In the genomic region with DNA sequence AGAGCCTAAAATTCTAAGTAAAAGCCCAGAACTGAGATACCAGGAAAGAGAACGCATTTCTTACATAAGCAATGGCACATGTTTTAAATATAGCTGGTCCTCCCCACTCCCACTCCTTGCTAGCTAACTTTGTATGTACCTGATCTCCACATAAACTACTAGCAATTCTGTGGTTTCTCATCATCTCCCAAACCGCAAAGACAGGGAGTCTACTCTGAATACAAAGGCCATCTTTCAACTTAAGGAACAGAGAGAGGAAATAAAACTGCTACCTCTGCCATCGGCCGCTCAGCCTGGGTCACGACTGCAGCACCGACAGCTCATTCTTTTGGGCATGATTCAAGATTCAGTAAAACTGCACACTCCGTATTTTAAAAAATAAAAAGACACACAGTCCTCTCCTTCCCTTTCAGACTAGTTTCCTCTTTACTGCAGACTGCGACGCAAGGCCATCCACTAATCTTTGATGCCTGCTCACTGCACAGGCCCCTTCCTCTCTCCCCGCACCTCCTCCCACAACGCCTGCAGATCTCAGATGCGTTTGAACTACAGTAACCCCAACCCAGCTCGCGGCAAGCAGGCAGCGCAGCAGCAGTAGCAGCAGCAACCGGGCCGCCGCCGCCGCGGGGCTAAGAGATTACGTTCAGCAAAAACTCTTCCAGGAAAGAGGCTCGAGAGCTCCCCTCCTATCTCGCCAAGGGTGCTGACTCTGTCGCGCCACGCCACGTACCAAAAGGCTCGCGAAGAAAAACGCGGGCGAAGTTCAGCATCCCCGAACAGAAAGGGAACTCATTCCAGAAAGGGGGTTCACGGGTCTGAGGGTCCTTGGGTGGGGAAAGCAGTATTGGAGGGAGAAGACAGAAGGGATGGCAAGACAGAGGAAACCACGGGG, we compare ENCODE assay signal across 1 cellular context.
TF ChIP-seq lines count a peak whose summit lies in the region.

No MANE protein-coding gene starts in this region.

TF ChIP-seq in HepG2, 621 proteins besides CTCF, POLR2A, EP300 and RAD21 (continued from another document and continues in another):
- peak; percentile 42; the same call in 1 of the 2 replicates for TF ChIP-seq YEATS4 (CRISPR knock-in tag; IDR thresholded peaks at IDR 0.05; ENCODE audit: borderline replicate concordance)
- TF ChIP-seq MAX (IDR thresholded peaks at IDR 0.05) = peak; percentile 21
- peak; percentile 74 for TF ChIP-seq AGO1 (IDR thresholded peaks at IDR 0.05; ENCODE audit: low read depth, low read length, poor library complexity, severe bottlenecking)
- peak; percentile 65; the same call in 1 of the 2 replicates for TF ChIP-seq TARDBP (CRISPR knock-in tag; IDR thresholded peaks at IDR 0.05)
- TF ChIP-seq AGO2 (optimal IDR thresholded peaks at IDR 0.05; ENCODE audit: low read depth, low read length) = peak; percentile 33
- peak; percentile 73; the same call in 1 of the 2 replicates for TF ChIP-seq MYC (CRISPR knock-in tag; IDR thresholded peaks at IDR 0.05; ENCODE audit: borderline replicate concordance)
- TF ChIP-seq CREM (IDR thresholded peaks at IDR 0.05) = peak; percentile 22; the same call in 1 of the 2 replicates
- no peak for TF ChIP-seq CREM (CRISPR knock-in tag; IDR thresholded peaks at IDR 0.05)
- peak; percentile 55; the same call in 1 of the 2 replicates for TF ChIP-seq ZFP91 (CRISPR knock-in tag; IDR thresholded peaks at IDR 0.05; ENCODE audit: borderline replicate concordance)
- peak; percentile 25; the same call in 1 of the 2 replicates for TF ChIP-seq HNF1B (CRISPR knock-in tag; IDR thresholded peaks at IDR 0.05)
- peak; percentile 61; the same call in 1 of the 2 replicates for TF ChIP-seq ZNF709 (CRISPR knock-in tag; IDR thresholded peaks at IDR 0.05)
- no peak for TF ChIP-seq CBX5 (CRISPR knock-in tag; IDR thresholded peaks at IDR 0.05; ENCODE audit: borderline replicate concordance)
- peak; percentile 19; the same call in 1 of the 2 replicates for TF ChIP-seq ARNTL (CRISPR knock-in tag; IDR thresholded peaks at IDR 0.05)
- TF ChIP-seq MED1 (CRISPR knock-in tag; IDR thresholded peaks at IDR 0.05) = 0 out of 2 replicates have a peak, but pooled peaks have one; percentile 30
- TF ChIP-seq, protein P1, sequence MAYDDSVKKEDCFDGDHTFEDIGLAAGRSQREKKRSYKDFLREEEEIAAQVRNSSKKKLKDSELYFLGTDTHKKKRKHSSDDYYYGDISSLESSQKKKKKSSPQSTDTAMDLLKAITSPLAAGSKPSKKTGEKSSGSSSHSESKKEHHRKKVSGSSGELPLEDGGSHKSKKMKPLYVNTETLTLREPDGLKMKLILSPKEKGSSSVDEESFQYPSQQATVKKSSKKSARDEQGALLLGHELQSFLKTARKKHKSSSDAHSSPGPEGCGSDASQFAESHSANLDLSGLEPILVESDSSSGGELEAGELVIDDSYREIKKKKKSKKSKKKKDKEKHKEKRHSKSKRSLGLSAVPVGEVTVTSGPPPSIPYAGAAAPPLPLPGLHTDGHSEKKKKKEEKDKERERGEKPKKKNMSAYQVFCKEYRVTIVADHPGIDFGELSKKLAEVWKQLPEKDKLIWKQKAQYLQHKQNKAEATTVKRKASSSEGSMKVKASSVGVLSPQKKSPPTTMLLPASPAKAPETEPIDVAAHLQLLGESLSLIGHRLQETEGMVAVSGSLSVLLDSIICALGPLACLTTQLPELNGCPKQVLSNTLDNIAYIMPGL (CRISPR knock-in tag; IDR thresholded peaks at IDR 0.05; ENCODE audit: borderline replicate concordance in 1 of 2, low read depth in 1 of 2) = peak in 1 of 2 experiments; percentile 55; a peak in 2 of 4 replicates
- 0 out of 2 replicates have a peak, but pooled peaks have one; percentile 55 for TF ChIP-seq FOXO4 (CRISPR knock-in tag; conservative IDR thresholded peaks at IDR 0.05)
- TF ChIP-seq ZFY (CRISPR knock-in tag; IDR thresholded peaks at IDR 0.05) = peak; percentile 74
- 0 out of 4 replicates have a peak, but pooled peaks of 1 of the 2 experiments have one; percentile 23 for TF ChIP-seq ATF4 (CRISPR knock-in tag; IDR thresholded peaks at IDR 0.05)
- TF ChIP-seq, protein P2, sequence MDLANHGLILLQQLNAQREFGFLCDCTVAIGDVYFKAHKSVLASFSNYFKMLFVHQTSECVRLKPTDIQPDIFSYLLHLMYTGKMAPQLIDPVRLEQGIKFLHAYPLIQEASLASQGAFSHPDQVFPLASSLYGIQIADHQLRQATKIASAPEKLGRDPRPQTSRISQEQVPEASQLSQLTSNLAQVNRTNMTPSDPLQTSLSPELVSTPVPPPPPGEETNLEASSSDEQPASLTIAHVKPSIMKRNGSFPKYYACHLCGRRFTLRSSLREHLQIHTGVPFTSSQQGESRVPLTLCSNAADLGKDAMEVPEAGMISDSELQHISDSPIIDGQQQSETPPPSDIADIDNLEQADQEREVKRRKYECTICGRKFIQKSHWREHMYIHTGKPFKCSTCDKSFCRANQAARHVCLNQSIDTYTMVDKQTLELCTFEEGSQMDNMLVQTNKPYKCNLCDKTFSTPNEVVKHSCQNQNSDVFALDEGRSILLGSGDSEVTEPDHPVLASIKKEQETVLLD (CRISPR knock-in tag; IDR thresholded peaks at IDR 0.05; ENCODE audit: low read depth) = no peak
- TF ChIP-seq KMT2A (CRISPR knock-in tag; IDR thresholded peaks at IDR 0.05) = peak; percentile 96
- 0 out of 2 replicates have a peak, but pooled peaks have one; percentile 59 for TF ChIP-seq ZIK1 (CRISPR knock-in tag; IDR thresholded peaks at IDR 0.05; ENCODE audit: borderline replicate concordance, low read depth)
- peak; percentile 56 for TF ChIP-seq POLR2AphosphoS5 (IDR thresholded peaks at IDR 0.05; ENCODE audit: low read depth, low read length)
- no peak for TF ChIP-seq STAT5B (CRISPR knock-in tag; IDR thresholded peaks at IDR 0.05)
- TF ChIP-seq PTBP1 (IDR thresholded peaks at IDR 0.05; ENCODE audit: low read depth, low read length, poor library complexity, severe bottlenecking) = no peak
- TF ChIP-seq, protein P3, sequence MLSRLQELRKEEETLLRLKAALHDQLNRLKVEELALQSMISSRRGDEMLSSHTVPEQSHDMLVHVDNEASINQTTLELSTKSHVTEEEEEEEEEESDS (CRISPR knock-in tag; IDR thresholded peaks at IDR 0.05; ENCODE audit: borderline replicate concordance) = 0 out of 2 replicates have a peak, but pooled peaks have one; percentile 78
- no peak for TF ChIP-seq XBP1 (CRISPR knock-in tag; IDR thresholded peaks at IDR 0.05)
- TF ChIP-seq YEATS2 (CRISPR knock-in tag; IDR thresholded peaks at IDR 0.05; ENCODE audit: borderline replicate concordance) = peak; percentile 26; the same call in 1 of the 2 replicates
- no peak for TF ChIP-seq HNF1A (IDR thresholded peaks at IDR 0.05; ENCODE audit: low read depth)
- no peak for TF ChIP-seq HNF1A (CRISPR knock-in tag; IDR thresholded peaks at IDR 0.05; ENCODE audit: borderline replicate concordance)
- TF ChIP-seq SPEN (CRISPR knock-in tag; IDR thresholded peaks at IDR 0.05; ENCODE audit: low read depth) = peak; percentile 39; the same call in 1 of the 2 replicates
- TF ChIP-seq NAIF1 (CRISPR knock-in tag; IDR thresholded peaks at IDR 0.05; ENCODE audit: borderline replicate concordance) = peak; percentile 57; the same call in 1 of the 2 replicates
- TF ChIP-seq ZSCAN25 (CRISPR knock-in tag; IDR thresholded peaks at IDR 0.05) = 0 out of 2 replicates have a peak, but pooled peaks have one; percentile 36
- 0 out of 2 replicates have a peak, but pooled peaks have one; percentile 25 for TF ChIP-seq PRDM10 (CRISPR knock-in tag; IDR thresholded peaks at IDR 0.05; ENCODE audit: low read depth)
